In the genomic region with DNA sequence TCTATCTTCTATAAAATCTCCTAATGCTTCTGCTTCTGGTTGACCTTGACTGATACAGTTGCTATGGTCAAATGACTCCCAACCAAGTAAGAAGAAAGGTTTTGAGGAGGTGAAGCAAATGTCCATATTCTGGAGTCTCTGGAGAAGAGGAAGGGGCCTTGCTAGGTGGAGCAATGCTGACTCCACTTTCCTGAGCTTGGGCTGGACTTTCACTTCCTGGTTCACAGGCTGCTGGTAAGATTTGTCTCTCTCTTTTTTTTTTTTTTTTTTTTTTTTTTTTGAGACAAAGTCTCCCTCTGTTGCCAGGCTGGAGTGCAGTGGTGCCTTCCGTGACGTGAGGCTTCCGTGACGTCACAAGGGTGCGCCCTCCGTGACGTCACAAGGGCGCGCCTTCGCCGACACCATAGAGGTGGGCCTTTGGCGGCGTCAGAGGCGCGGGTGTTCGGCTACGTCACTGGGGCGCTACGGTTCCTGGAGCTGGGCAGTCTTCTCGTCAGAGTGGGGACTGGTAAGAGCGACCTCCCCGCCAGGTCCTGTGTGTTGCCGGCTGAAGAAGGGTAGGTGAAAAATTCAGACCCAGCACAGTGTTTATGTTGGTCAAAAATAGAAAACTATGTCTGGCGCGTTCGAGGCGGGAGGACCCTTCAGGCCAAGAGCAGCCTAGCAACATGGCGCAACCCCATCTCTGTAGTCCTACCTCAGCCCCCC, we compare ENCODE assay signal across 8 cellular contexts.
A peak's percentile ranks its signal among the peaks of the same experiment; 100 is the strongest.
DNase-seq lines count a peak whose midpoint lies in the region; ATAC-seq and TF ChIP-seq lines count a peak whose summit lies in the region.
"Not testable (repeated sequence)": the region's sequence is repeated elsewhere in the genome, so short reads cannot be mapped to it uniquely, and the experiment has no call there.

No MANE protein-coding gene starts in this region.

- WGBS in GM23248 (ENCODE audit: low coverage in 1 of 2, low lambda C conversion rate in 2 of 2, missing lambda C conversion rate in 2 of 2), 2 experiments: 0 to 1% methylated on average over 23 to 28 of the region's 28 CpGs

- H3F3A ChIP-seq in GM23248 (ENCODE audit: insufficient read depth): not testable (repeated sequence)

- not testable (repeated sequence) for H3K9me3 Mint-ChIP-seq in natural killer cell; stimulated activated memory B cell treated with anti-CD40 and anti-IgM and Interleukin-4, amounts not matched to agents 10 μg/mL and 1 μg/mL and 100 μg/mL, for 72 hours

- in situ Hi-C loops in GM23248 (cut with MboI): not testable (repeated sequence)

- H3K9ac ChIP-seq in GM23248 (peak overlapping the region; percentile 94), KMS-11 (peak overlapping the region; percentile 90)

- DNase-seq in EH (ENCODE audit: low read depth) (peak; percentile 92), GM23248 (peak; percentile 95), SIG-M5 treated with dmso at 0.1 percent for 504 hours (lab: John Stamatoyannopoulos, UW; ENCODE audit: unreplicated experiment) (peak; percentile 90), activated gamma-delta T cell treated with Interleukin-2 at 50 U/mL for 16 hours (peak; percentile 89), fibroblast of the aortic adventitia (ENCODE audit: low read depth) (peak; percentile 89), natural killer cell (peak; percentile 100)

- intact Hi-C loops in natural killer cell (cut with micrococcal nuclease): loop anchor here (2.0 kb wide), 1 partner anchor 93 kb away; the partner anchor contains the start of gene METTL14

- peak overlapping the region; percentile 96 for H3K27ac Mint-ChIP-seq in natural killer cell
- H3K27ac Mint-ChIP-seq in stimulated activated memory B cell treated with anti-CD40 and anti-IgM and Interleukin-4, amounts not matched to agents 10 μg/mL and 1 μg/mL and 100 μg/mL, for 72 hours: peak overlapping the region; percentile 92

- not testable (repeated sequence) for H3K4me1 ChIP-seq in GM23248 (ENCODE audit: insufficient read depth)
- peaks cover 13% of the 10 kb centered on the region for H3K4me1 ChIP-seq in KMS-11 (ENCODE audit: low read depth, poor library complexity, severe bottlenecking)

- H3K4me2 ChIP-seq in GM23248 (ENCODE audit: unreplicated experiment) (peak overlapping the region; percentile 82), KMS-11 (peak overlapping the region; percentile 85)

- H3K9me2 ChIP-seq in GM23248 (ENCODE audit: insufficient read depth): not testable (repeated sequence)

- H2AFZ ChIP-seq in GM23248 (peak overlapping the region; percentile 98), KMS-11 (ENCODE audit: low read depth) (peak overlapping the region; percentile 90)

- H3K27ac ChIP-seq in GM23248 (peak overlapping the region; percentile 56), KMS-11 (peak overlapping the region; percentile 83)

- not testable (repeated sequence) for TF ChIP-seq CTCF in KMS-11 (conservative IDR thresholded peaks at IDR 0.05; ENCODE audit: low read depth, low read length); fibroblast of the aortic adventitia (IDR thresholded peaks at IDR 0.05; ENCODE audit: insufficient read depth, low read length); natural killer cell (IDR thresholded peaks at IDR 0.05)

- peaks cover 10% of the 10 kb centered on the region; the same call in 1 of the 2 replicates for H3K79me2 ChIP-seq in GM23248 (ENCODE audit: insufficient read depth)
- H3K79me2 ChIP-seq in KMS-11 (ENCODE audit: insufficient read depth, low read depth): not testable (repeated sequence)

- not testable (repeated sequence) for H3K27me3 ChIP-seq in GM23248 (replicated peaks; ENCODE audit: insufficient read depth); KMS-11 (ENCODE audit: insufficient read depth, low read depth)

- H3K36me3 ChIP-seq in GM23248 (ENCODE audit: low read depth); KMS-11 (ENCODE audit: insufficient read depth): not testable (repeated sequence)

- not testable (repeated sequence) for H3K27me3 Mint-ChIP-seq in natural killer cell (ENCODE audit: low read depth in 2 of 2); stimulated activated memory B cell treated with anti-CD40 and anti-IgM and Interleukin-4, amounts not matched to agents 10 μg/mL and 1 μg/mL and 100 μg/mL, for 72 hours

- H3K4me3 ChIP-seq in GM23248 (peak overlapping the region; percentile 74), fibroblast of the aortic adventitia (ENCODE audit: low read depth, low read length) (peak overlapping the region; percentile 71)
- H3K4me3 ChIP-seq in KMS-11 (IDR thresholded peaks at IDR 0.05; ENCODE audit: insufficient read depth, low read depth, low read length): not testable (repeated sequence)

- not testable (repeated sequence) for H3K4me1 Mint-ChIP-seq in natural killer cell
- peaks cover 11% of the 10 kb centered on the region for H3K4me1 Mint-ChIP-seq in stimulated activated memory B cell treated with anti-CD40 and anti-IgM and Interleukin-4, amounts not matched to agents 10 μg/mL and 1 μg/mL and 100 μg/mL, for 72 hours

- not testable (repeated sequence) for H4K20me1 ChIP-seq in GM23248 (ENCODE audit: insufficient read depth); KMS-11 (ENCODE audit: insufficient read depth)

- H3K36me3 Mint-ChIP-seq in natural killer cell; stimulated activated memory B cell treated with anti-CD40 and anti-IgM and Interleukin-4, amounts not matched to agents 10 μg/mL and 1 μg/mL and 100 μg/mL, for 72 hours: not testable (repeated sequence)

- peak overlapping the region; percentile 77 for H3K4me3 Mint-ChIP-seq in natural killer cell
- H3K4me3 Mint-ChIP-seq in stimulated activated memory B cell treated with anti-CD40 and anti-IgM and Interleukin-4, amounts not matched to agents 10 μg/mL and 1 μg/mL and 100 μg/mL, for 72 hours: peak overlapping the region; percentile 95

- not testable (repeated sequence) for H3K9me3 ChIP-seq in GM23248 (ENCODE audit: low read depth)

- peak; percentile 90 to 99 (median 91) for ATAC-seq in natural killer cell
- ATAC-seq in stimulated activated memory B cell treated with anti-CD40 and anti-IgM and Interleukin-4, amounts not matched to agents 10 μg/mL and 1 μg/mL and 100 μg/mL, for 72 hours: peak; percentile 98
